In the genomic region with DNA sequence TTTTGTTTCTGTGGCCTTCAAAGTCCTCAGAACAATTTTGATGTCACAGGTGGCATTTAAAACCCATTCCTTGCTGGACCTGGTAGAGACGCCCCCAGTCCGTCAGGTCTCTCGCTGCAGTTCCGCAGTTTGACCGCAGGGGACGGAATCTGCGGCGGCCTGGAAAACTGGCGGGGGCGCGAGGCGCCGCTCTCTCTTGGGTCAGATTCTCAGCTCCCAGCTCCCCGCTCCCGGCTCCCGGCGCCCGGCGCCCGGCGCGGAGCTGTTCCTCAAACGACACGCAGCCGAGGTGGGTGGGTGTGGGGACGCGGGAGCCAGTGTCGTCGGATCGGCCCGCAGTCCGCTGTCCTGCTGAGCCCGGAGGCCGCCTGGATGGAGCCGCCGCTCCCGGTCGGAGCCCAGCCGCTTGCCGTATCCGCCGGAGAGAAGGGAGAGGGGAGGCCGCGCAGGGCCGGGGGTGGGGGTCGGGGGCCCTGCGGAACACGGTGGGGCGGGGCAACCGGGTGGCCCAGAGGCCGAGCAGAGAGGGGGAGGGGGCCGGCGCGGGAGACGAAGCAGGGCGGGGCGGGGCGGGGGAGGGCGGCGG, we compare ENCODE assay signal across 8 cellular contexts. TPM values are rescaled to one million over a fixed set of nuclear protein-coding genes. Genes with fewer than 3 reads are reported as not detected.
DNase-seq lines count a peak whose midpoint lies in the region; ATAC-seq and TF ChIP-seq lines count a peak whose summit lies in the region.

TSS of gene OCRL (plus strand) at position 192 of the 586 bp plus-strand sequence. CDS start at position 373, 181 bp downstream.

- H3K4me1 ChIP-seq in muscle layer of colon (ENCODE audit: insufficient read depth, low read length) (no peaks in the 10 kb centered on the region), stomach (peaks cover 0 to 9% (median 3%) of the 10 kb centered on the region in 4 donors)

- no peak for TF ChIP-seq EP300 in stomach (IDR thresholded peaks at IDR 0.05)

- DNase-seq in COR-L47 (lab: John Stamatoyannopoulos, UW), result peak; percentile 23
- DNase-seq in NCI-H82 treated with DMSO at 0.1 percent for 48 hours (lab: John Stamatoyannopoulos, UW; ENCODE audit: unreplicated experiment), result peak; percentile 25
- DNase-seq in activated T-cell treated with anti-CD3 and anti-CD28 coated beads for 1 hour (ENCODE audit: low read depth), result peak; percentile 18
- peak; percentile 68 for DNase-seq in stomach

- peak in 5 of 7 experiments; percentile 26 to 72 (median 69) for TF ChIP-seq CTCF in stomach (IDR thresholded peaks at IDR 0.05)

- H3K9ac ChIP-seq in muscle layer of colon (ENCODE audit: low read length), result no peak within 1 kb of the TSS

- intact Hi-C loops in stomach (cut with DNase I; ENCODE audit: low total_unique reads), result no loop called here

- H3K36me3 ChIP-seq in muscle layer of colon (ENCODE audit: insufficient read depth, low read length), result no peaks in the 10 kb centered on the region
- H3K36me3 ChIP-seq in stomach, result peaks cover 0 to 3% (median 0%) of the 10 kb centered on the region in 4 donors

- H3K27me3 ChIP-seq in muscle layer of colon (ENCODE audit: control insufficient read depth in 1 of 2, insufficient read depth in 2 of 2, low read length in 2 of 2) (no peaks in the 10 kb centered on the region), stomach (peaks cover 0 to 5% (median 0%) of the 10 kb centered on the region in 3 donors)

- no peak for TF ChIP-seq POLR2A in stomach (IDR thresholded peaks at IDR 0.05)

- H3K27ac ChIP-seq in muscle layer of colon (ENCODE audit: low read depth, low read length), result peak within 1 kb of the TSS; percentile 70
- H3K27ac ChIP-seq in stomach, result peak within 1 kb of the TSS; percentile 81 to 91 (median 87)

- WGBS in stomach, 5 donors, result 1 to 19% (median 9%) methylated on average over 15 to 48 of the region's 60 CpGs; no CpG with 5 or more reads in 1 of the 5 donors

- ATAC-seq in GM19397 (IDR thresholded peaks at IDR 0.05; ENCODE audit: unreplicated experiment), result peak; percentile 99
- peak; percentile 89 for ATAC-seq in HG03469 (IDR thresholded peaks at IDR 0.05; ENCODE audit: unreplicated experiment)
- ATAC-seq in esophagus mucosa, result peak; percentile 73

- peak within 1 kb of the TSS; percentile 41 to 64 for H3K4me3 ChIP-seq in muscle layer of colon (ENCODE audit: low read depth in 1 of 2, low read length in 2 of 2)
- H3K4me3 ChIP-seq in stomach, result peak within 1 kb of the TSS; percentile 60 to 72 (median 66)

- H3K9me3 ChIP-seq in muscle layer of colon (ENCODE audit: low read length), result no peaks in the 10 kb centered on the region
- H3K9me3 ChIP-seq in stomach, result no peaks in the 10 kb centered on the region

RNA-seq across cellular contexts. Expression of gene OCRL, which starts in this region (rescaled TPM):
- 13.0 TPM for total RNA-seq in esophagus mucosa
- total RNA-seq in stomach, result 10 to 100 TPM; 17.9 to 36.2 (median 23.6) TPM
- 1 to 10 TPM; 7.9 to 8.4 (median 8.2) TPM for polyA plus RNA-seq in stomach

Comparison
In these comparisons a context has a peak if more than half of its experiments do, and no peak if none do; other contexts are left out.
1. Peak in every context shown above with its lines: DNase-seq, ATAC-seq, H3K4me3 ChIP-seq and H3K27ac ChIP-seq.
2. DNase-seq: peak in every context shown above with its lines; median percentile 68 in stomach; 25 in NCI-H82 treated with DMSO at 0.1 percent for 48 hours; 23 in COR-L47; 18 in activated T-cell treated with anti-CD3 and anti-CD28 coated beads for 1 hour.